ENCODE assay signal across 2 cellular contexts in genomic region chr16:23146877-23147601, GRCh38.
TF ChIP-seq lines count a peak whose summit lies in the region.

No MANE protein-coding gene starts in this region.

TF ChIP-seq in SK-N-SH, 30 proteins besides CTCF, POLR2A, EP300 and RAD21 (continued from another document):
- TF ChIP-seq SMC3 (IDR thresholded peaks at IDR 0.05; ENCODE audit: low read depth, low read length), result no peak
- TF ChIP-seq MEF2A (IDR thresholded peaks at IDR 0.05; ENCODE audit: borderline replicate concordance, low read depth), result no peak
- TF ChIP-seq FOSL2 (IDR thresholded peaks at IDR 0.05; ENCODE audit: borderline replicate concordance, low read depth), result no peak

TF ChIP-seq in SK-N-SH treated with all-trans-retinoic acid at 6 μM for 48 hours, 23 proteins besides CTCF, POLR2A, EP300 and RAD21 (continued from another document):
- TF ChIP-seq PATZ1 (CRISPR knock-in tag; IDR thresholded peaks at IDR 0.05; ENCODE audit: borderline replicate concordance) (no peak), ZNF8 (CRISPR knock-in tag; IDR thresholded peaks at IDR 0.05) (no peak), ZFP3 (CRISPR knock-in tag; IDR thresholded peaks at IDR 0.05) (no peak), TOX (CRISPR knock-in tag; IDR thresholded peaks at IDR 0.05; ENCODE audit: borderline replicate concordance) (no peak), ESRRG (CRISPR knock-in tag; IDR thresholded peaks at IDR 0.05) (no peak), PPARA (CRISPR knock-in tag; IDR thresholded peaks at IDR 0.05; ENCODE audit: borderline replicate concordance) (no peak), ZNF70 (CRISPR knock-in tag; IDR thresholded peaks at IDR 0.05) (no peak), BACH2 (CRISPR knock-in tag; IDR thresholded peaks at IDR 0.05; ENCODE audit: borderline replicate concordance) (no peak), ISL1 (CRISPR knock-in tag; IDR thresholded peaks at IDR 0.05) (no peak), TSHZ2 (CRISPR knock-in tag; IDR thresholded peaks at IDR 0.05) (no peak), RARB (CRISPR knock-in tag; IDR thresholded peaks at IDR 0.05) (no peak), ARNTL (CRISPR knock-in tag; IDR thresholded peaks at IDR 0.05; ENCODE audit: borderline replicate concordance, low read depth) (no peak), CSDC2 (CRISPR knock-in tag; IDR thresholded peaks at IDR 0.05) (no peak)
- TF ChIP-seq, protein P1, sequence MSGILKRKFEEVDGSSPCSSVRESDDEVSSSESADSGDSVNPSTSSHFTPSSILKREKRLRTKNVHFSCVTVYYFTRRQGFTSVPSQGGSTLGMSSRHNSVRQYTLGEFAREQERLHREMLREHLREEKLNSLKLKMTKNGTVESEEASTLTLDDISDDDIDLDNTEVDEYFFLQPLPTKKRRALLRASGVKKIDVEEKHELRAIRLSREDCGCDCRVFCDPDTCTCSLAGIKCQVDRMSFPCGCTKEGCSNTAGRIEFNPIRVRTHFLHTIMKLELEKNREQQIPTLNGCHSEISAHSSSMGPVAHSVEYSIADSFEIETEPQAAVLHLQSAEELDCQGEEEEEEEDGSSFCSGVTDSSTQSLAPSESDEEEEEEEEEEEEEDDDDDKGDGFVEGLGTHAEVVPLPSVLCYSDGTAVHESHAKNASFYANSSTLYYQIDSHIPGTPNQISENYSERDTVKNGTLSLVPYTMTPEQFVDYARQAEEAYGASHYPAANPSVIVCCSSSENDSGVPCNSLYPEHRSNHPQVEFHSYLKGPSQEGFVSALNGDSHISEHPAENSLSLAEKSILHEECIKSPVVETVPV (CRISPR knock-in tag; IDR thresholded peaks at IDR 0.05), result no peak
